8 cellular contexts compared by ENCODE assay signal in genomic region chr17:82333279-82334171, GRCh38. TPM values are rescaled to one million over a fixed set of nuclear protein-coding genes. Genes with fewer than 3 reads are reported as not detected.
DNase-seq lines count a peak whose midpoint lies in the region; ATAC-seq, FAIRE-seq and TF ChIP-seq lines count a peak whose summit lies in the region.

SECTM1 (minus strand) TSS chr17:82333766; CDS start chr17:82327240, 6,526 bp downstream.

- H3K4me1 ChIP-seq in astrocyte (ENCODE audit: insufficient read depth, low read length): peaks cover 33% of the 10 kb centered on the region
- no peaks in the 10 kb centered on the region for H3K4me1 ChIP-seq in iPS-20b (ENCODE audit: insufficient read depth, low read length)

- H3K27ac ChIP-seq in astrocyte (ENCODE audit: low read depth, low read length) (no peak within 1 kb of the TSS), iPS-20b (ENCODE audit: low read length) (no peak within 1 kb of the TSS)

- H3K9ac ChIP-seq in astrocyte (ENCODE audit: low read length) (no peak within 1 kb of the TSS), iPS-20b (ENCODE audit: low read depth, low read length) (no peak within 1 kb of the TSS)

- no peaks in the 10 kb centered on the region for H3K9me3 ChIP-seq in astrocyte (ENCODE audit: insufficient read depth, low read depth, low read length)
- no peaks in the 10 kb centered on the region for H3K9me3 ChIP-seq in iPS-20b (ENCODE audit: insufficient read depth, low read depth, low read length)

- peak within 1 kb of the TSS; percentile 48 for H3K4me3 ChIP-seq in astrocyte (ENCODE audit: insufficient read depth, low read depth, low read length)
- H3K4me3 ChIP-seq in iPS-20b (ENCODE audit: low read length): peak within 1 kb of the TSS; percentile 58

- TF ChIP-seq CTCF in astrocyte (IDR thresholded peaks at IDR 0.05; ENCODE audit: insufficient read depth, low read depth, low read length): no peak

- in situ Hi-C loops in ACHN (cut with HindIII; ENCODE audit: low pct_ligation_motif_present, low pct_unique_long_range_greater_than_20kb, low sequenced_read_pairs): no loop called here

- no peaks in the 10 kb centered on the region for H3K36me3 Mint-ChIP-seq in IgD-negative memory B cell
- no peaks in the 10 kb centered on the region for H3K36me3 Mint-ChIP-seq in astrocyte (ENCODE audit: low read depth, unreplicated experiment)

- H3K4me3 Mint-ChIP-seq in IgD-negative memory B cell: peak within 1 kb of the TSS; percentile 73 to 96 (median 92)
- H3K4me3 Mint-ChIP-seq in astrocyte (ENCODE audit: unreplicated experiment): no peak within 1 kb of the TSS

- peak within 1 kb of the TSS; percentile 63 for H2AFZ ChIP-seq in astrocyte (ENCODE audit: low read depth, low read length)

- peak within 1 kb of the TSS; percentile 12 to 47 (median 19) for H3K27ac Mint-ChIP-seq in IgD-negative memory B cell
- no peak within 1 kb of the TSS for H3K27ac Mint-ChIP-seq in astrocyte (ENCODE audit: unreplicated experiment)

- H3K27me3 ChIP-seq in astrocyte (ENCODE audit: insufficient read depth, low read length): peaks cover 15% of the 10 kb centered on the region
- H3K27me3 ChIP-seq in iPS-20b (ENCODE audit: insufficient read depth, low read length): peaks cover 92% of the 10 kb centered on the region

- H3K36me3 ChIP-seq in astrocyte (ENCODE audit: insufficient read depth, low read length): no peaks in the 10 kb centered on the region
- no peaks in the 10 kb centered on the region for H3K36me3 ChIP-seq in iPS-20b (ENCODE audit: insufficient read depth, low read depth, low read length)

- H3K4me1 Mint-ChIP-seq in IgD-negative memory B cell (peaks cover 12 to 17% (median 14%) of the 10 kb centered on the region in 3 donors), astrocyte (ENCODE audit: low read depth, unreplicated experiment) (no peaks in the 10 kb centered on the region)

- H3K4me2 ChIP-seq in astrocyte (ENCODE audit: low read length): peak within 1 kb of the TSS; percentile 88

- H3K27me3 Mint-ChIP-seq in IgD-negative memory B cell (peaks cover 22% of the 10 kb centered on the region), astrocyte (ENCODE audit: low read depth, unreplicated experiment) (peaks cover 44% of the 10 kb centered on the region)

- peaks cover 6% of the 10 kb centered on the region for H4K20me1 ChIP-seq in astrocyte (ENCODE audit: insufficient read depth, low read length)

- ATAC-seq in stimulated activated naive CD8-positive, alpha-beta T cell treated with anti-CD3 and anti-CD28 coated beads, Interleukin-15, Interleukin-2, amounts not matched to agents 100 U/mL and 50 U/mL, for 24 hours: peak; percentile 24
- ATAC-seq in GM21447 (IDR thresholded peaks at IDR 0.05; ENCODE audit: unreplicated experiment): no peak
- no peak for ATAC-seq in GM19023 (IDR thresholded peaks at IDR 0.05; ENCODE audit: unreplicated experiment)
- no peak for ATAC-seq in HG03442 (IDR thresholded peaks at IDR 0.05; ENCODE audit: unreplicated experiment)

- H3K9me3 Mint-ChIP-seq in IgD-negative memory B cell (no peaks in the 10 kb centered on the region), astrocyte (ENCODE audit: unreplicated experiment) (no peaks in the 10 kb centered on the region)

- H3K79me2 ChIP-seq in astrocyte (ENCODE audit: insufficient read depth, low read length): no peaks in the 10 kb centered on the region

- DNase-seq in ACHN (peak; percentile 42), astrocyte (ENCODE audit: low read depth) (no peak)
- DNase-seq in stimulated activated naive CD8-positive, alpha-beta T cell treated with anti-CD3 and anti-CD28 coated beads, Interleukin-15, Interleukin-2, amounts not matched to agents 100 U/mL and 50 U/mL, for 24 hours: no peak

- no peak for FAIRE-seq in astrocyte (lab: Jason Lieb, UNC)

RNA-seq across cellular contexts. Expression of gene SECTM1, which starts in this region (rescaled TPM):
- polyA plus RNA-seq in IgD-negative memory B cell: 0.83 TPM
- total RNA-seq in astrocyte: 0.27 TPM in 1 of 2 replicates, not detected in the other
